Comparison of ENCODE assay signal across 8 cellular contexts in the genomic region with DNA sequence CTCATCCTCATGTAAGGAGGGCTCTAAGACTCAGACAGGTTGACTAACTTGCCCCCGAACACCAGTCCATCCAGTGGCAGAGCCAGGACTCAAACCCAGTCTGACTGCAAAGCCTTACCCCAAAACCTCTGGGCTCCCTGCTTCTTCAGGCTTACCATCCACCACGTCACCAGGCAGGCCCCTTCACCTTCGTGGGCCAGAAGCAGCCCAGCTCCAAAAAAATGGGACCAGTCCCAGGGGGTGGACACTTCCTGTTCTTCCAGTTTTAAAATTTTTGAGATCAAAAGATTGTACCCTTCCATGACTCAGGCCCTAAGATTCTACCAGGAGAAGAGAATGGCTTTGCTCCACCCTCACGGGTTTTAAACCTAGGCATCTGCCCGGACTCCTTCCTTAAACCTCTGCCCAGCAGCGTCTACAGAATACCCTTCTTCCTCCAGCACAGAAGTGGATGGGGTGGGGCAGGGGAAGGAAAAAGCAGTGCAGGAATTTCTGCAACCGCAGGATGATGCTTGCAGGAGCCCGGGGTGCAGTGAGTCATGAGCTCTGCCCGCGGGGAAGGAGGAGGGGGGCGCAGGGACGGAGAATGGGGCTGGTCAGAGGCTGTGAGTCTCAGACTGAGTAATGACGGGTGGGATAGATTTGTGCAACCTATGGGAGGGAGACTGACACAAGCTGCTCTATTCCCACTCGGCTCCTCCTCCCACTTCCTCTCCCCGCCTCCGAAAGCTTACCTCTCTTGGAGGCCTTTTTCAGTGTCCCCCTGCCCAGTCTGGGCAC. TPM values are rescaled to one million over a fixed set of nuclear protein-coding genes. Genes with fewer than 3 reads are reported as not detected.
A peak's percentile ranks its signal among the peaks of the same experiment; 100 is the strongest.
DNase-seq lines count a peak whose midpoint lies in the region; ATAC-seq and TF ChIP-seq lines count a peak whose summit lies in the region.

No MANE protein-coding gene starts in this region.

- H2BK12ac ChIP-seq in mesenchymal stem cell (ENCODE audit: low read length in 2 of 2), result peak overlapping the region; percentile 86 to 93

- H2AFZ ChIP-seq in mesenchymal stem cell (ENCODE audit: low read depth, low read length), result no peak overlapping the region

- no peak overlapping the region for H3K4me2 ChIP-seq in mesenchymal stem cell (ENCODE audit: low read length, poor library complexity, severe bottlenecking)

- peak; percentile 86 for ATAC-seq in aorta (ENCODE audit: low FRiP score)
- ATAC-seq in HG03521 (IDR thresholded peaks at IDR 0.05; ENCODE audit: unreplicated experiment), result no peak

- peak overlapping the region in 1 of 2 experiments; percentile 14 for H3K23ac ChIP-seq in mesenchymal stem cell (ENCODE audit: low read length in 2 of 2)

- no peaks in the 10 kb centered on the region for H3K27me3 ChIP-seq in colonic mucosa
- H3K27me3 ChIP-seq in mesenchymal stem cell (ENCODE audit: control insufficient read depth in 1 of 2, insufficient read depth in 1 of 2, low read length in 2 of 2), result no peaks in the 10 kb centered on the region
- no peaks in the 10 kb centered on the region for H3K27me3 ChIP-seq in aorta (ENCODE audit: control insufficient read depth in 1 of 2, insufficient read depth in 2 of 2, low read length in 1 of 2)

- no peak overlapping the region for H3K4me3 ChIP-seq in colonic mucosa
- peak overlapping the region in 1 of 2 experiments; percentile 68 for H3K4me3 ChIP-seq in mesenchymal stem cell (ENCODE audit: insufficient read depth in 1 of 2, low read depth in 1 of 2, low read length in 2 of 2)
- H3K4me3 ChIP-seq in aorta (ENCODE audit: low read length in 2 of 2), result no peak overlapping the region

- H2BK120ac ChIP-seq in mesenchymal stem cell (ENCODE audit: low read depth, low read length), result peak overlapping the region; percentile 94

- H2BK15ac ChIP-seq in mesenchymal stem cell (ENCODE audit: low read depth, poor library complexity, severe bottlenecking), result peak overlapping the region; percentile 82

- 4% methylated on average over 12 of the region's 16 CpGs for WGBS in mesenchymal stem cell
- 22% methylated on average over 16 of the region's 16 CpGs for WGBS in aorta, 2 donors

- H3K79me1 ChIP-seq in mesenchymal stem cell (replicated peaks; ENCODE audit: low read length, poor library complexity, severe bottlenecking), result no peaks in the 10 kb centered on the region

- H3K9me3 ChIP-seq in colonic mucosa (no peaks in the 10 kb centered on the region), mesenchymal stem cell (ENCODE audit: control insufficient read depth, low read length) (no peaks in the 10 kb centered on the region), aorta (ENCODE audit: control insufficient read depth, low read length) (no peaks in the 10 kb centered on the region)

- peak overlapping the region in 1 of 2 experiments; percentile 19 for H3K14ac ChIP-seq in mesenchymal stem cell (ENCODE audit: low read length in 2 of 2)

- H3K18ac ChIP-seq in mesenchymal stem cell (ENCODE audit: low read depth in 1 of 2, low read length in 2 of 2), result peak overlapping the region; percentile 98

- H4K91ac ChIP-seq in mesenchymal stem cell (ENCODE audit: low read length), result peak overlapping the region; percentile 97

- peak overlapping the region; percentile 94 for H2AK5ac ChIP-seq in mesenchymal stem cell (ENCODE audit: low read length, severe bottlenecking)

- H2BK5ac ChIP-seq in mesenchymal stem cell (ENCODE audit: low read depth, low read length, poor library complexity, severe bottlenecking), result peak overlapping the region; percentile 57

- peak overlapping the region; percentile 94 to 95 for H3K4ac ChIP-seq in mesenchymal stem cell (ENCODE audit: low read depth in 1 of 2, low read length in 2 of 2)

- H3K36me3 ChIP-seq in colonic mucosa (no peaks in the 10 kb centered on the region), mesenchymal stem cell (ENCODE audit: control insufficient read depth in 1 of 2, insufficient read depth in 2 of 2, low read depth in 1 of 2, low read length in 2 of 2) (peaks cover 61 to 70% of the 10 kb centered on the region in 2 experiments), aorta (ENCODE audit: control insufficient read depth in 1 of 2, insufficient read depth in 2 of 2, low read length in 1 of 2) (no peaks in the 10 kb centered on the region)

- peak overlapping the region; percentile 63 for H3K27ac ChIP-seq in colonic mucosa
- peak overlapping the region; percentile 92 for H3K27ac ChIP-seq in mesenchymal stem cell (ENCODE audit: low read length, poor library complexity, severe bottlenecking)
- peak overlapping the region; percentile 8 to 73 for H3K27ac ChIP-seq in aorta (ENCODE audit: low read depth in 1 of 2, low read length in 2 of 2)

- peak; percentile 95 for DNase-seq in GM03348 (ENCODE audit: low spot score)
- peak; percentile 100 for DNase-seq in RKO (ENCODE audit: low spot score)
- DNase-seq in colonic mucosa, result peak; percentile 82
- DNase-seq in mesenchymal stem cell, result peak; percentile 100
- DNase-seq in aorta, result peak; percentile 94 to 95
- DNase-seq in cortex of kidney (lab: John Stamatoyannopoulos, UW), result no peak
- DNase-seq in OCI-M2 (lab: John Stamatoyannopoulos, UW; ENCODE audit: unreplicated experiment), result no peak

- no peak for TF ChIP-seq CTCF in colonic mucosa (IDR thresholded peaks at IDR 0.05)

- intact Hi-C loops in colonic mucosa (cut with DNase I), result no loop called here
- intact Hi-C loops in aorta (cut with DNase I), result loop anchor here in 1 of 2 donors (2.0 kb wide), 1 partner anchor 17 kb away; no protein-coding TSS in a partner anchor

- peak overlapping the region; percentile 89 for H4K8ac ChIP-seq in mesenchymal stem cell (ENCODE audit: low read length)

- H3K9ac ChIP-seq in colonic mucosa (ENCODE audit: low read depth in 2 of 2, low read length in 2 of 2), result peak overlapping the region; percentile 60 to 67
- peak overlapping the region; percentile 85 for H3K9ac ChIP-seq in mesenchymal stem cell (ENCODE audit: low read length)

- H3K4me1 ChIP-seq in colonic mucosa, result peaks cover 48% of the 10 kb centered on the region
- H3K4me1 ChIP-seq in mesenchymal stem cell (ENCODE audit: control insufficient read depth, insufficient read depth, low read depth, low read length), result peaks cover 73% of the 10 kb centered on the region
- peaks cover 0 to 3% of the 10 kb centered on the region in 2 donors for H3K4me1 ChIP-seq in aorta (ENCODE audit: control insufficient read depth in 1 of 2, insufficient read depth in 2 of 2, low read length in 2 of 2)

RNA-seq across cellular contexts. Expression of gene STXBP1, which starts 50.4 kb away (rescaled TPM):
- total RNA-seq in colonic mucosa, result 10 to 100 TPM in 1 of 2 donors, 1 to 10 TPM in 1; 8.2 to 15.8 TPM
- polyA plus RNA-seq in mesenchymal stem cell (2013, experiment 1 of 2), result 41.1 TPM
- polyA plus RNA-seq in mesenchymal stem cell (2013, experiment 2 of 2), result 40.3 TPM
- total RNA-seq in aorta, result 10 to 100 TPM; 50.0 to 69.0 TPM
- 10 to 100 TPM in 1 of 2 donors, 1 to 10 TPM in 1; 6.6 to 20.7 TPM for polyA plus RNA-seq in aorta

Comparison
In these comparisons a context has a peak if more than half of its experiments do, and no peak if none do; other contexts are left out.
1. DNase-seq: peak in GM03348 (single experiment), RKO (single experiment), colonic mucosa (single experiment), mesenchymal stem cell (single experiment) and aorta (2 of 2); none in cortex of kidney (single experiment) and OCI-M2 (single experiment).
2. H3K27ac ChIP-seq: peak in every context shown above with its lines; median percentile 92 in mesenchymal stem cell; 63 in colonic mucosa; 40 in aorta.